ENCODE assay signal across 8 cellular contexts in the genomic region with DNA sequence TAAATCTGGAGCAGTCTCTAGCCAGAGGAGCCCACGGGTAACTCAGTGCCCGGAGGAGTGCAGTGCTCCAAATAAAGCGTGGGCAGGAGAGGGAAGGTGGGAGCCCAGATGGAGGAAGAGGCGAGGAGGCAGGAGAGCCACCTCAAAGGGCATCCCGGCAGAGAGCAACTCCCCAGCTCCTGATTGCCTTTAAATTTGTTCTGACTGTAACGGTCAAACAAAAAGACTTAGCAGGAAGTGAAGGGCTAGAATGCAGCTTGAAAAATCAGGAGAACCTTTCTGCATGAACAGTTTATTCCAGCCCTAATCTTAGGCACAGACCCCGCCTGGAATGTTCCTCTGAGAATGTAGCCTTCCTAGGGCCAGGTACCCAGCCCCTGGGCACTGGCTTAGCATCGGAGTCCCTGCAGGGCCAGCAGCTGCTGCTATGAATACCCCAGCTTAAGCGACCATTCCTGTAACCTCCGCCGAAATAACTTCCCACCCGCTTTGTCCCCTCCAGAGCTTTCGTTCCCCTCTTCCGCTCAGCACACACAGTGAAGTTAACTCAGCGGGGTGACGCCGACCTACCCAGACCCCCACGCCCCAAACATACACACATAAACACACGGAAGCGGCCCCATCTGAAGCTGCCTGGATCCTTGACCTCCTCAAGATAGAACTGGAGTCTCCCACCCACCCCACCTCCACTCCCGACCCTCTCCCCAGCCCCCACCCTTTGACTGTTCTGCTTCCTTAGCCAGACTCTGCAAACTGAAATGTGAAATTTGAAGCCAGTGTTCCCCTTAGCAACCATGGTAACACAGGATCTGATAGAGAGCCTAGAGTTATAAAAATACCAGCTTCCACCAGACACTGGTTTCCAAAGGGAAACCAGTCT.
DNase-seq lines count a peak whose midpoint lies in the region; ATAC-seq and FAIRE-seq lines count a peak whose summit lies in the region.

No MANE protein-coding gene starts in this region.

- peak overlapping the region; percentile 87 for H3K9ac ChIP-seq in mesenchymal stem cell (ENCODE audit: low read length)

- peak overlapping the region in 1 of 2 experiments; percentile 23 for H3K23ac ChIP-seq in mesenchymal stem cell (ENCODE audit: low read length in 2 of 2)

- no peak for FAIRE-seq in HTR-8/SVneo (lab: Jason Lieb, UNC)

- DNase-seq in AG08395 (ENCODE audit: low spot score) (peak; percentile 74), NCI-H146 treated with DMSO at 0.1 percent for 48 hours (lab: John Stamatoyannopoulos, UW; ENCODE audit: unreplicated experiment) (peak; percentile 62), cerebellar cortex (ENCODE audit: low spot score) (peak; percentile 61), mesenchymal stem cell (peak; percentile 89), HTR-8/SVneo (ENCODE audit: insufficient read length, low spot score) (no peak), SIG-M5 treated with dmso at 0.1 percent for 504 hours (lab: John Stamatoyannopoulos, UW; ENCODE audit: unreplicated experiment) (no peak)

- peak overlapping the region; percentile 66 for H4K8ac ChIP-seq in mesenchymal stem cell (ENCODE audit: low read length)

- H3K27ac ChIP-seq in mesenchymal stem cell (ENCODE audit: low read length, poor library complexity, severe bottlenecking) = peak overlapping the region; percentile 92

- H3K4me1 ChIP-seq in mesenchymal stem cell (ENCODE audit: control insufficient read depth, insufficient read depth, low read depth, low read length) = peaks cover 44% of the 10 kb centered on the region

- peak overlapping the region; percentile 52 for H4K91ac ChIP-seq in mesenchymal stem cell (ENCODE audit: low read length)

- H2AK5ac ChIP-seq in mesenchymal stem cell (ENCODE audit: low read length, severe bottlenecking) = peak overlapping the region; percentile 72

- peak overlapping the region; percentile 49 for H3K4me2 ChIP-seq in mesenchymal stem cell (ENCODE audit: low read length, poor library complexity, severe bottlenecking)

- peak overlapping the region; percentile 58 to 87 for H3K18ac ChIP-seq in mesenchymal stem cell (ENCODE audit: low read depth in 1 of 2, low read length in 2 of 2)

- peak overlapping the region in 1 of 2 experiments; percentile 54 for H3K4me3 ChIP-seq in mesenchymal stem cell (ENCODE audit: insufficient read depth in 1 of 2, low read depth in 1 of 2, low read length in 2 of 2)

- peak overlapping the region; percentile 91 for H2BK5ac ChIP-seq in mesenchymal stem cell (ENCODE audit: low read depth, low read length, poor library complexity, severe bottlenecking)

- H3K14ac ChIP-seq in mesenchymal stem cell (ENCODE audit: low read length in 2 of 2) = peak overlapping the region in 1 of 2 experiments; percentile 53

- H2AFZ ChIP-seq in mesenchymal stem cell (ENCODE audit: low read depth, low read length) = no peak overlapping the region

- peaks cover 32% of the 10 kb centered on the region for H3K79me1 ChIP-seq in mesenchymal stem cell (replicated peaks; ENCODE audit: low read length, poor library complexity, severe bottlenecking)

- peak overlapping the region; percentile 64 for H2BK120ac ChIP-seq in mesenchymal stem cell (ENCODE audit: low read depth, low read length)

- no peak overlapping the region for H2BK15ac ChIP-seq in mesenchymal stem cell (ENCODE audit: low read depth, poor library complexity, severe bottlenecking)

- H3K4ac ChIP-seq in mesenchymal stem cell (ENCODE audit: low read depth in 1 of 2, low read length in 2 of 2) = peak overlapping the region; percentile 22 to 73

- peaks cover 15 to 22% of the 10 kb centered on the region in 2 experiments for H3K36me3 ChIP-seq in mesenchymal stem cell (ENCODE audit: control insufficient read depth in 1 of 2, insufficient read depth in 2 of 2, low read depth in 1 of 2, low read length in 2 of 2)

- H2BK12ac ChIP-seq in mesenchymal stem cell (ENCODE audit: low read length in 2 of 2) = peak overlapping the region; percentile 78 to 92

- peaks cover 7% of the 10 kb centered on the region for H3K9me3 ChIP-seq in mesenchymal stem cell (ENCODE audit: control insufficient read depth, low read length)

- ATAC-seq in HG03442 (IDR thresholded peaks at IDR 0.05; ENCODE audit: unreplicated experiment) (no peak), GM21360 (IDR thresholded peaks at IDR 0.05; ENCODE audit: unreplicated experiment) (no peak)

- no peaks in the 10 kb centered on the region for H3K27me3 ChIP-seq in mesenchymal stem cell (ENCODE audit: control insufficient read depth in 1 of 2, insufficient read depth in 1 of 2, low read length in 2 of 2)

- WGBS in mesenchymal stem cell = 22% methylated on average over 21 of the region's 21 CpGs

Comparison
In these comparisons a context has a peak if more than half of its experiments do, and no peak if none do; other contexts are left out.
1. DNase-seq: peak in AG08395 (single experiment), NCI-H146 treated with DMSO at 0.1 percent for 48 hours (single experiment), cerebellar cortex (single experiment) and mesenchymal stem cell (single experiment); none in HTR-8/SVneo (single experiment) and SIG-M5 treated with dmso at 0.1 percent for 504 hours (single experiment).